In genomic region chr19:10646781-10647180, GRCh38 we compare ENCODE assay signal across 19 cellular contexts. TPM values are rescaled to one million over a fixed set of nuclear protein-coding genes. Genes with fewer than 3 reads are reported as not detected.
"Had no signal": no experiment of that assay in that cellular context is flagged by ENCODE, and none has a peak within 500 bp of the region (broad histone marks: within the 10 kb centered on the region; RNA-seq: fewer than 3 reads in every experiment).

No MANE protein-coding gene starts in this region.

- H3K79me2 ChIP-seq: hepatocyte had no signal

- DNase-seq: activated CD4-positive, alpha-beta T cell treated with anti-CD3 and anti-CD28 coated beads, Interleukin-2, amount 50 U/mL, for 4 hours; activated CD8-positive, alpha-beta memory T cell treated with anti-CD3 and anti-CD28 coated beads, Interleukin-2, amount 10 ng/mL, durations not matched to agents 7 days and 5 days; activated gamma-delta T cell; activated T-cell treated with anti-CD3 and anti-CD28 coated beads, Interleukin-2, amount 50 U/mL, for 48 hours; cortex of kidney; effector CD8-positive, alpha-beta T cell; kidney glomerular epithelial cell; naive thymus-derived CD4-positive, alpha-beta T cell; spleen; stimulated activated CD4-positive, alpha-beta T cell treated with anti-CD3 and anti-CD28 coated beads, Interleukin-1b, Interleukin-23, amount 100 ng/mL, for 48 hours; T-helper 17 cell; upper lobe of left lung had no signal

- H3K4me2 ChIP-seq: hepatocyte had no signal

- H3K27me3 ChIP-seq: gastroesophageal sphincter, hepatocyte, spleen, upper lobe of left lung had no signal

- H2AFZ ChIP-seq: hepatocyte had no signal

- FAIRE-seq: TTC549 had no signal

- H3K4me3 ChIP-seq: gastroesophageal sphincter, hepatocyte, lung, spleen, upper lobe of left lung had no signal

- H3K27ac ChIP-seq: gastroesophageal sphincter, upper lobe of left lung had no signal

- ATAC-seq: activated CD8-positive, alpha-beta memory T cell treated with anti-CD3 and anti-CD28 coated beads, Interleukin-2, amount 10 ng/mL, durations not matched to agents 7 days and 5 days; gastroesophageal sphincter; naive thymus-derived CD4-positive, alpha-beta T cell; sciatic nerve; stimulated activated memory B cell treated with anti-CD40 and anti-IgM and Interleukin-4, amounts not matched to agents 10 μg/mL and 1 μg/mL and 100 μg/mL, for 72 hours; T-helper 17 cell had no signal

- H3K9me3 ChIP-seq: gastroesophageal sphincter, spleen, upper lobe of left lung had no signal

RNA-seq across cellular contexts. Expression of gene AP1M2, which starts 59.7 kb away (rescaled TPM):
- total RNA-seq: activated CD8-positive, alpha-beta memory T cell treated with anti-CD3 and anti-CD28 coated beads, Interleukin-2, amount 10 ng/mL, durations not matched to agents 7 days and 5 days; naive thymus-derived CD4-positive, alpha-beta T cell; posterior vena cava; sciatic nerve had no signal
- polyA plus RNA-seq: naive thymus-derived CD4-positive, alpha-beta T cell had no signal
